ENCODE assay signal across 1 cellular context in the genomic region with DNA sequence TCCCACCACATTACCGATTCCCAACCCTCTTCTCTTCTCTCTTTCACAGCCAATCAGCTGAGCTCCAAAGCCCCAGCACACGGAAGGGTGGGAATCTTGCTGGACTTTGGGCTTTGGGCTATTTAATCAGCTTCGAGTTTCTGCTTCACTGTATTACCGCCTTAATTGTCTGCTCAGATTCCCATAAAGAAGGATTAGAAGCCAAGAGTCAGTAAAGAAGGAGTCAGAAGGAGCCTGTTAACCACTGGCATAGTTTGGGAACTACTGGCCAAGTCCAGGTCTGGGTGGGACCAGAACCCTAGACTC.
TF ChIP-seq lines count a peak whose summit lies in the region.

No MANE protein-coding gene starts in this region.

TF ChIP-seq in IMR-90, 13 proteins besides CTCF, POLR2A, EP300 and RAD21 (continued from another document):
- TF ChIP-seq MAFK (IDR thresholded peaks at IDR 0.05; ENCODE audit: low read depth, low read length) (no peak), FOS (IDR thresholded peaks at IDR 0.05; ENCODE audit: low read depth, low read length) (no peak), RCOR1 (IDR thresholded peaks at IDR 0.05; ENCODE audit: insufficient replicate concordance, low read length) (no peak), NFE2L2 (IDR thresholded peaks at IDR 0.05; ENCODE audit: low read depth, low read length) (no peak), RFX5 (IDR thresholded peaks at IDR 0.05; ENCODE audit: low read depth, low read length) (no peak), MXI1 (IDR thresholded peaks at IDR 0.05; ENCODE audit: borderline replicate concordance, low read depth, low read length) (no peak), SMC3 (IDR thresholded peaks at IDR 0.05; ENCODE audit: low read depth, low read length) (no peak), BHLHE40 (IDR thresholded peaks at IDR 0.05; ENCODE audit: low read depth, low read length) (no peak)
- TF ChIP-seq, protein P1, sequence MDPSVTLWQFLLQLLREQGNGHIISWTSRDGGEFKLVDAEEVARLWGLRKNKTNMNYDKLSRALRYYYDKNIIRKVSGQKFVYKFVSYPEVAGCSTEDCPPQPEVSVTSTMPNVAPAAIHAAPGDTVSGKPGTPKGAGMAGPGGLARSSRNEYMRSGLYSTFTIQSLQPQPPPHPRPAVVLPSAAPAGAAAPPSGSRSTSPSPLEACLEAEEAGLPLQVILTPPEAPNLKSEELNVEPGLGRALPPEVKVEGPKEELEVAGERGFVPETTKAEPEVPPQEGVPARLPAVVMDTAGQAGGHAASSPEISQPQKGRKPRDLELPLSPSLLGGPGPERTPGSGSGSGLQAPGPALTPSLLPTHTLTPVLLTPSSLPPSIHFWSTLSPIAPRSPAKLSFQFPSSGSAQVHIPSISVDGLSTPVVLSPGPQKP (IDR thresholded peaks at IDR 0.05; ENCODE audit: borderline replicate concordance, low read depth, low read length) = no peak
